Comparison of ENCODE assay signal across 9 cellular contexts in the genomic region with DNA sequence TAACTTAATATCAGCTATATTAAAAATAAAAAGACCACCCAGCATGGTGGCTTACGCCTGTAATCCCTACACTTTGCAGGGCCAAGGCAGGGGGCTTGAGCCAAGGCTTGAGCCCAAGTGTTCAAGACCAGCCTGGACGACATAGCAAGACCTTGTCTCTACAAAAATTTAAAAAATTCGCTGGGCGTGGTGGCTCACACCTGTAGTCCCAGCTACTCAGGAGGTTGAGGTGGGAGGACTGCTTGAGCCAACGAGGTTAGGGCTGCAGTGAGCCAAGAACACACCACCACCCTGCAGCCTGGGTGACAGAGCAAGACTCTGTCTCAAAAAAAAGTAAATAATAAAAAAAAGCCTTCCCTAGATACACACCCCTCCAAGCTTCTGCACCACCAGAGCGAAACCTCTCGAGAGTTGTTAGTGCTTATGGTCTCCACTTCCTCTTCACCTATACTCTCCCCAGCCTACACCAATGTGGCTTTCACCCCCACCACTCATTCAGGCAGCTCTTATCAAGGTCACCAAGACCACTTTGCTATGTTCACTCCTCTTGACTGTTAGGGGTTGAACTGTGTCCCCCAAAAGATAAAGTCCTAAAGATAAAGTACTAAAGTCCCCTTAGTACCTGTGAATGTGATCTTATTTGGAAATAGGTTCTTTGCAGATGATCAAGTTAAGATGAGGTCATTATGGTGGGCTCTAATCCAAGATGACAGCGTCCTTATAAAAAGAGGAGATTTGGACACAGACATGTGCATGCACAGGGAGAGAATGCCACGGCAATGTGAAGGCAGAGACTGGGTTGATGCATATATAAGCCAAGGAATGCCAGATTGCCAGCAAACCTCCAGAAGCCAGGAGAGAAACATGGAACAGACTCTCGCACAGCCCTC. TPM values are rescaled to one million over a fixed set of nuclear protein-coding genes. Genes with fewer than 3 reads are reported as not detected.
A peak's percentile ranks its signal among the peaks of the same experiment; 100 is the strongest.
DNase-seq lines count a peak whose midpoint lies in the region; ATAC-seq, FAIRE-seq and TF ChIP-seq lines count a peak whose summit lies in the region.
"Had no signal": no experiment of that assay in that cellular context is flagged by ENCODE, and none has a peak within 500 bp of the region (broad histone marks: within the 10 kb centered on the region; RNA-seq: fewer than 3 reads in every experiment).

No MANE protein-coding gene starts in this region.

- no peaks in the 10 kb centered on the region for H3K79me2 ChIP-seq in keratinocyte (ENCODE audit: control insufficient read depth, insufficient read depth, low read length)

- in situ Hi-C loops in transverse colon (cut with MboI; ENCODE audit: low pct_ligation_motif_present in 1 of 4, low pct_unique_long_range_greater_than_20kb in 1 of 4, low sequenced_read_pairs in 3 of 4): no loop called here

- FAIRE-seq in keratinocyte (lab: Jason Lieb, UNC): no peak

- H3K27me3 ChIP-seq in keratinocyte (ENCODE audit: control insufficient read depth, extremely low read depth, insufficient read depth, low read length) (no peaks in the 10 kb centered on the region), transverse colon (no peaks in the 10 kb centered on the region)

- H3K4me3 ChIP-seq in keratinocyte (ENCODE audit: control insufficient read depth in 2 of 3, extremely low read depth in 1 of 3, insufficient read depth in 2 of 3, low read depth in 1 of 3, low read length in 3 of 3) (peak overlapping the region in 1 of 3 experiments; percentile 6), transverse colon (no peak overlapping the region)

- H3K4me2 ChIP-seq in keratinocyte (ENCODE audit: control insufficient read depth, extremely low read depth, insufficient read depth, low read depth, low read length): peak overlapping the region; percentile 100

- peak overlapping the region; percentile 76 for H3K27ac Mint-ChIP-seq in activated T-cell treated with anti-CD3 and anti-CD28 coated beads, Interleukin-2, amount 50 U/mL, for 24 hours

- no peak overlapping the region for H2AFZ ChIP-seq in keratinocyte (ENCODE audit: control insufficient read depth, low read length)

- 83% methylated on average over 10 of the region's 10 CpGs; no CpG with 5 or more reads in 1 of the 2 donors for WGBS in transverse colon (ENCODE audit: low coverage in 1 of 2), 2 donors

- H3K9me3 Mint-ChIP-seq in activated T-cell treated with anti-CD3 and anti-CD28 coated beads, Interleukin-2, amount 50 U/mL, for 24 hours: no peaks in the 10 kb centered on the region
- H3K9me3 Mint-ChIP-seq: activated T-cell treated with anti-CD3 and anti-CD28 coated beads, Interleukin-2, amount 50 U/mL, for 4 hours had no signal

- intact Hi-C loops in transverse colon (cut with DNase I; ENCODE audit: low total_unique reads): no loop called here

- peak overlapping the region; percentile 94 for H3K9ac ChIP-seq in keratinocyte (ENCODE audit: control insufficient read depth, extremely low read depth, insufficient read depth, low read length)

- H3K27ac ChIP-seq in VCaP (peak overlapping the region; percentile 74), keratinocyte (ENCODE audit: control insufficient read depth, insufficient read depth, low read length) (peak overlapping the region; percentile 100), transverse colon (peak overlapping the region; percentile 74 to 86 (median 80))

- H3K4me1 ChIP-seq in keratinocyte (ENCODE audit: control insufficient read depth, extremely low read depth, insufficient read depth, low read length): peaks cover 34% of the 10 kb centered on the region
- peaks cover 4 to 31% (median 23%) of the 10 kb centered on the region in 4 donors for H3K4me1 ChIP-seq in transverse colon

- ATAC-seq in HG02840 (IDR thresholded peaks at IDR 0.05; ENCODE audit: low FRiP score, unreplicated experiment): no peak

- DNase-seq in activated T-cell treated with anti-CD3 and anti-CD28 coated beads, Interleukin-2, amount 50 U/mL, for 24 hours: no peak
- DNase-seq in activated T-cell treated with anti-CD3 and anti-CD28 coated beads for 4 hours (no peak), keratinocyte (ENCODE audit: low read depth, low spot score) (no peak), transverse colon (no peak), anterior cingulate cortex (lab: John Stamatoyannopoulos, UW) (no peak), DMS153 treated with DMSO at 0.1 percent for 48 hours (lab: John Stamatoyannopoulos, UW; ENCODE audit: unreplicated experiment) (no peak)

- H3K4me1 Mint-ChIP-seq in activated T-cell treated with anti-CD3 and anti-CD28 coated beads, Interleukin-2, amount 50 U/mL, for 24 hours (ENCODE audit: low read depth): peaks cover 36% of the 10 kb centered on the region

- no peaks in the 10 kb centered on the region for H3K9me1 ChIP-seq in keratinocyte (ENCODE audit: control insufficient read depth, extremely low read depth, insufficient read depth, low read length)

- H3K9me3 ChIP-seq in keratinocyte (ENCODE audit: control insufficient read depth, low read depth, low read length) (no peaks in the 10 kb centered on the region), transverse colon (no peaks in the 10 kb centered on the region)

- no peak for TF ChIP-seq EP300 in transverse colon (IDR thresholded peaks at IDR 0.05; ENCODE audit: low read depth)

- TF ChIP-seq CTCF in VCaP (conservative IDR thresholded peaks at IDR 0.05): no peak
- TF ChIP-seq CTCF in keratinocyte (optimal IDR thresholded peaks at IDR 0.05 in 1 of 3, IDR thresholded peaks at IDR 0.05 in 1 of 3, conservative IDR thresholded peaks at IDR 0.05 in 1 of 3; ENCODE audit: extremely low read depth in 1 of 3, insufficient read depth in 2 of 3, low read length in 3 of 3): no peak
- no peak for TF ChIP-seq CTCF in transverse colon (IDR thresholded peaks at IDR 0.05)

- dilution Hi-C loops in keratinocyte (cut with MboI; ENCODE audit: extremely low pct_ligation_motif_present, low sequenced_read_pairs): no loop called here

- no peak for TF ChIP-seq POLR2A in transverse colon (IDR thresholded peaks at IDR 0.05)

- H3K27me3 Mint-ChIP-seq in activated T-cell treated with anti-CD3 and anti-CD28 coated beads, Interleukin-2, amount 50 U/mL, for 24 hours: no peaks in the 10 kb centered on the region

- no peaks in the 10 kb centered on the region for H4K20me1 ChIP-seq in keratinocyte (ENCODE audit: control insufficient read depth, extremely low read depth, insufficient read depth, low read length)

- no peak overlapping the region for H3K4me3 Mint-ChIP-seq in activated T-cell treated with anti-CD3 and anti-CD28 coated beads, Interleukin-2, amount 50 U/mL, for 24 hours

- H3K36me3 ChIP-seq in keratinocyte (ENCODE audit: control insufficient read depth in 2 of 2, extremely low read depth in 1 of 2, insufficient read depth in 2 of 2, low read length in 2 of 2) (no peaks in the 10 kb centered on the region), transverse colon (peaks cover 0 to 3% (median 0%) of the 10 kb centered on the region in 4 donors)

- peaks cover 15% of the 10 kb centered on the region for H3K36me3 Mint-ChIP-seq in activated T-cell treated with anti-CD3 and anti-CD28 coated beads, Interleukin-2, amount 50 U/mL, for 24 hours (ENCODE audit: low read depth)

RNA-seq across cellular contexts. Expression of gene PPP1R15B, which starts 6.8 kb away (rescaled TPM):
- 13.7 to 22.8 TPM (median 19.1 TPM) in 3 replicates for polyA plus RNA-seq in keratinocyte
- 18.5 TPM for polyA plus RNA-seq in keratinocyte (2011; ENCODE audit: low read depth)
- 8.2 and 13.5 TPM in 2 replicates for polyA plus RNA-seq in keratinocyte (2011; cell fraction: cytosol; rRNA removed)
- 29.7 and 36.0 TPM in 2 replicates for polyA plus RNA-seq in keratinocyte (2011; cell fraction: nucleus; rRNA removed)
- polyA plus RNA-seq in keratinocyte (2012; ENCODE audit: low replicate concordance): 15.0 and 20.0 TPM in 2 replicates
- polyA minus RNA-seq in keratinocyte: 19.4 to 27.1 TPM (median 26.7 TPM) in 3 replicates
- polyA minus RNA-seq in keratinocyte (2011; cell fraction: cytosol; rRNA and poly(A)+ RNA removed): 23.6 TPM
- 41.9 and 58.3 TPM in 2 replicates for polyA minus RNA-seq in keratinocyte (2011; cell fraction: nucleus; rRNA and poly(A)+ RNA removed)
- total RNA-seq in transverse colon: 10 to 100 TPM; 30.8 to 74.2 (median 54.5) TPM

RNA-seq across cellular contexts. Expression of gene PLEKHA6, which starts 58.7 kb away (rescaled TPM):
- polyA plus RNA-seq in keratinocyte: 1.5 to 3.4 TPM (median 1.6 TPM) in 3 replicates
- 0.95 TPM for polyA plus RNA-seq in keratinocyte (2011; ENCODE audit: low read depth)
- polyA plus RNA-seq in keratinocyte (2011; cell fraction: cytosol; rRNA removed): 1.6 and 1.9 TPM in 2 replicates
- 5.2 and 5.4 TPM in 2 replicates for polyA plus RNA-seq in keratinocyte (2011; cell fraction: nucleus; rRNA removed)
- 1.9 and 3.8 TPM in 2 replicates for polyA plus RNA-seq in keratinocyte (2012; ENCODE audit: low replicate concordance)
- polyA minus RNA-seq in keratinocyte: 1.4 to 6.6 TPM (median 1.9 TPM) in 3 replicates
- polyA minus RNA-seq in keratinocyte (2011; cell fraction: cytosol; rRNA and poly(A)+ RNA removed): 0.96 TPM
- polyA minus RNA-seq in keratinocyte (2011; cell fraction: nucleus; rRNA and poly(A)+ RNA removed): 3.3 and 4.1 TPM in 2 replicates
- 100 to 1,000 TPM in 1 of 4 donors, 10 to 100 TPM in 3; 58.7 to 209 (median 97.9) TPM for total RNA-seq in transverse colon
